2 cellular contexts compared by ENCODE assay signal in the genomic region with DNA sequence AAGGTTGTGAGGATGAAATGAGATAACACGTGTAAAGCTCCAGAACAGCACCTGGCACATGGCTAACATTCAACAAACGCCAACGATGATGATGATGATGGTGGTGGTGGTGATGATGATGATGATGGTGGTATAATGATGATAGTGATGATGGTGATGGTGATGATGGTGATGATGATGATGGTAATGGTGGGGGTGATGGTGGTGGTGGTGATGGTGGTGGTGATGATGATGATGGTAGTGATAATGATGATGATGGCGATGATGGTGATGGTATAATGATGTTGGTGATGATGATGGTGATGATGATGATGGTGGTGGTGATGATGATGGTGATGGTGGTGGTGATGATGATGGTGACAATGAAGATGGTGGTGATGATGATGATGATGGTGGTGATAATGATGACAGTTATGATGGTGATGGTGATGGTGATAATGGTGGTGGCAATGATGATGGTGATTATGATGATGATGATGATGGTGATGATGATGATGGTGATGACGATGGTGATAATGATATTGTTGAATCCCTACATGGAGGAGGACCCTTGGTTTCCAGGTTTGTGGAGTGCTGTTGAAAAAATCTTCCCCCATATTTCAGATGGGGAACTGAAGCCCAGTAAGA.
TF ChIP-seq lines count a peak whose summit lies in the region.

No MANE protein-coding gene starts in this region.

TF ChIP-seq in A549, 52 proteins besides CTCF, POLR2A, EP300 and RAD21:
- no peak for TF ChIP-seq NPAS2 (CRISPR knock-in tag; IDR thresholded peaks at IDR 0.05; ENCODE audit: borderline replicate concordance)
- no peak for TF ChIP-seq FOSB (CRISPR knock-in tag; IDR thresholded peaks at IDR 0.05)
- no peak for TF ChIP-seq KDM5A (IDR thresholded peaks at IDR 0.05)
- TF ChIP-seq PHF8 (IDR thresholded peaks at IDR 0.05; ENCODE audit: borderline replicate concordance, low read depth), result no peak
- TF ChIP-seq SREBF2 (IDR thresholded peaks at IDR 0.05), result no peak
- TF ChIP-seq ESRRA (IDR thresholded peaks at IDR 0.05; ENCODE audit: borderline replicate concordance, low read length), result no peak
- no peak for TF ChIP-seq HDAC2 (IDR thresholded peaks at IDR 0.05)
- no peak for TF ChIP-seq RFX5 (IDR thresholded peaks at IDR 0.05)
- TF ChIP-seq EHF (CRISPR knock-in tag; IDR thresholded peaks at IDR 0.05), result no peak
- no peak for TF ChIP-seq HOXA7 (CRISPR knock-in tag; IDR thresholded peaks at IDR 0.05)
- no peak for TF ChIP-seq BCL3 (IDR thresholded peaks at IDR 0.05)
- no peak for TF ChIP-seq NR3C1 (IDR thresholded peaks at IDR 0.05)
TF ChIP-seq in A549: peak in this region for 0.

TF ChIP-seq in endothelial cell of umbilical vein, 7 proteins besides CTCF, POLR2A, EP300 and RAD21 (continued from another document):
- TF ChIP-seq GATA2 (IDR thresholded peaks at IDR 0.05; ENCODE audit: insufficient read depth, insufficient read length, low read depth, low read length) (no peak), EZH2 (IDR thresholded peaks at IDR 0.05; ENCODE audit: borderline replicate concordance, low read depth, low read length, severe bottlenecking) (no peak), MYC (IDR thresholded peaks at IDR 0.05; ENCODE audit: low read depth, low read length) (no peak), POLR2AphosphoS5 (IDR thresholded peaks at IDR 0.05; ENCODE audit: insufficient read depth, low read depth, low read length) (no peak), FOS (IDR thresholded peaks at IDR 0.05; ENCODE audit: borderline replicate concordance, insufficient read depth, low read length) (no peak), MAX (IDR thresholded peaks at IDR 0.05; ENCODE audit: insufficient read depth, insufficient read length) (no peak)
